ENCODE assay signal across 9 cellular contexts in the genomic region with DNA sequence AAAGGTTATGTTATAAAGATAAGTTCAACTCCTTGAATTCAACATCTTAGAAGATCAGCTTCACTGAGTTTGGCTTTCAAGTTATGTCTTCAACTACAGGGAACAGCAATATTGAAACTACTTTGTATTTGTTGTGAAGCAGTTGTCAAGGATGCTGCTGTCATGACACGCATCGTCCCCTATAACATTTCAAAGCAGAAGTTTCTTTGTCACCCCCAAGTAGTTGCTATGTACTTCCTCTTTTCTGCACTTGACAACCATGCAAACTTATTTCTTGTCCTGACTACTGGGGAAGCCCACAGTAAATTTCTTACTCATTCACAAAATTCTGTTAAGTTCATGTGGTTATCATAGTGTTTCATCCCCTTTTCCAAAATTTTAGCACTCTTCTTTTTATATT. TPM values are rescaled to one million over a fixed set of nuclear protein-coding genes. Genes with fewer than 3 reads are reported as not detected.
DNase-seq lines count a peak whose midpoint lies in the region; ATAC-seq and TF ChIP-seq lines count a peak whose summit lies in the region.
"Had no signal": no experiment of that assay in that cellular context is flagged by ENCODE, and none has a peak within 500 bp of the region (broad histone marks: within the 10 kb centered on the region; RNA-seq: fewer than 3 reads in every experiment).

No MANE protein-coding gene starts in this region.

- no peaks in the 10 kb centered on the region for H3K9me3 ChIP-seq in H9 (ENCODE audit: control insufficient read depth, low read depth, low read length)
- H3K9me3 ChIP-seq: thoracic aorta had no signal

- H3K27me3 ChIP-seq in H9 (ENCODE audit: insufficient read depth, low read length): no peaks in the 10 kb centered on the region

- no peak overlapping the region for H4K5ac ChIP-seq in H9 (ENCODE audit: insufficient read length, low read depth, low read length)

- DNase-seq in activated T-helper 1 cell treated with anti-CD3 and anti-CD28 coated beads, Interleukin-12 subunit alpha, Interleukin-12 subunit beta, Interleukin-2, Interleukin-4 antibody, amounts not matched to agents 30 ng/mL and 10 ng/mL and 1 ng/mL, durations not matched to agents 14 hours and 24 hours and 36 hours (ENCODE audit: low spot score): peak; percentile 52
- DNase-seq in sciatic nerve (ENCODE audit: low spot score): no peak
- no peak for DNase-seq in NCI-H2081 treated with DMSO at 0.1 percent for 48 hours (lab: John Stamatoyannopoulos, UW)
- DNase-seq in H9: no peak
- DNase-seq in NCI-H187 (lab: John Stamatoyannopoulos, UW): no peak

- no peaks in the 10 kb centered on the region for H3K79me1 ChIP-seq in H9 (ENCODE audit: insufficient read depth, low read depth, low read length, poor library complexity, severe bottlenecking)

- no peak for TF ChIP-seq POLR2A in GM18505 (IDR thresholded peaks at IDR 0.05; ENCODE audit: borderline replicate concordance, extremely low read depth, insufficient read depth, insufficient read length)

- H3K56ac ChIP-seq in H9 (ENCODE audit: insufficient read length, low read depth, low read length): no peak overlapping the region

- H2AFZ ChIP-seq in H9 (ENCODE audit: low read length): no peak overlapping the region

- peak overlapping the region; percentile 94 to 98 (median 98) for H3K27ac Mint-ChIP-seq in IgD-negative memory B cell
- peak overlapping the region; percentile 99 for H3K27ac Mint-ChIP-seq in activated T-helper 1 cell treated with anti-CD3 and anti-CD28 coated beads, Interleukin-12 subunit alpha, Interleukin-12 subunit beta, Interleukin-2, Interleukin-4 antibody, amounts not matched to agents 30 ng/mL and 10 ng/mL and 1 ng/mL, durations not matched to agents 14 hours and 24 hours and 36 hours
- no peak overlapping the region for H3K27ac Mint-ChIP-seq in H9

- H3K14ac ChIP-seq in H9 (ENCODE audit: insufficient read depth, low read length): no peak overlapping the region

- no peak overlapping the region for H3T11ph ChIP-seq in H9 (ENCODE audit: low read length)

- H3K9me3 Mint-ChIP-seq in IgD-negative memory B cell (no peaks in the 10 kb centered on the region), H9 (no peaks in the 10 kb centered on the region)
- H3K9me3 Mint-ChIP-seq in activated T-helper 1 cell treated with anti-CD3 and anti-CD28 coated beads, Interleukin-12 subunit alpha, Interleukin-12 subunit beta, Interleukin-2, Interleukin-4 antibody, amounts not matched to agents 30 ng/mL and 10 ng/mL and 1 ng/mL, durations not matched to agents 14 hours and 24 hours and 36 hours: no peaks in the 10 kb centered on the region

- H2BK15ac ChIP-seq in H9 (ENCODE audit: low read depth, low read length): no peak overlapping the region

- no peak overlapping the region for H4K91ac ChIP-seq in H9 (ENCODE audit: insufficient read length, low read depth, low read length)

- H3K4ac ChIP-seq in H9 (ENCODE audit: low read depth, low read length): no peak overlapping the region

- no peaks in the 10 kb centered on the region for H4K20me1 ChIP-seq in H9 (ENCODE audit: control insufficient read depth, insufficient read depth, insufficient read length)

- TF ChIP-seq CTCF in H9 (conservative IDR thresholded peaks at IDR 0.05): no peak

- intact Hi-C loops in activated T-helper 1 cell treated with anti-CD3 and anti-CD28 coated beads, Interleukin-12 subunit alpha, Interleukin-12 subunit beta, Interleukin-2, Interleukin-4 antibody, amounts not matched to agents 30 ng/mL and 10 ng/mL and 1 ng/mL, durations not matched to agents 14 hours and 24 hours and 36 hours (cut with micrococcal nuclease): loop anchor here (1.0 to 5.0 kb wide), 12 partner anchors 12 to 1116 kb away; partner anchors contain the start of gene ANTXR2
- intact Hi-C loops in sciatic nerve (cut with DNase I): no loop called here

- H3K9ac ChIP-seq in H9 (ENCODE audit: extremely low read depth, insufficient read length, low read length): no peak overlapping the region

- peaks cover 13% of the 10 kb centered on the region for H3K36me3 Mint-ChIP-seq in IgD-negative memory B cell
- peaks cover 41% of the 10 kb centered on the region for H3K36me3 Mint-ChIP-seq in activated T-helper 1 cell treated with anti-CD3 and anti-CD28 coated beads, Interleukin-12 subunit alpha, Interleukin-12 subunit beta, Interleukin-2, Interleukin-4 antibody, amounts not matched to agents 30 ng/mL and 10 ng/mL and 1 ng/mL, durations not matched to agents 14 hours and 24 hours and 36 hours (ENCODE audit: low read depth)
- no peaks in the 10 kb centered on the region for H3K36me3 Mint-ChIP-seq in H9 (ENCODE audit: insufficient read depth in 1 of 3, low read depth in 3 of 3)

- H3K23ac ChIP-seq in H9 (ENCODE audit: insufficient read length, low read depth, low read length): no peak overlapping the region

- H2BK5ac ChIP-seq in H9 (ENCODE audit: insufficient read length, low read length): no peak overlapping the region

- H3K27me3 Mint-ChIP-seq in IgD-negative memory B cell (no peaks in the 10 kb centered on the region), H9 (ENCODE audit: low read depth) (no peaks in the 10 kb centered on the region)
- H3K27me3 Mint-ChIP-seq in activated T-helper 1 cell treated with anti-CD3 and anti-CD28 coated beads, Interleukin-12 subunit alpha, Interleukin-12 subunit beta, Interleukin-2, Interleukin-4 antibody, amounts not matched to agents 30 ng/mL and 10 ng/mL and 1 ng/mL, durations not matched to agents 14 hours and 24 hours and 36 hours (ENCODE audit: insufficient read depth): no peaks in the 10 kb centered on the region

- peaks cover 17 to 35% (median 32%) of the 10 kb centered on the region in 3 donors for H3K4me1 Mint-ChIP-seq in IgD-negative memory B cell
- H3K4me1 Mint-ChIP-seq in activated T-helper 1 cell treated with anti-CD3 and anti-CD28 coated beads, Interleukin-12 subunit alpha, Interleukin-12 subunit beta, Interleukin-2, Interleukin-4 antibody, amounts not matched to agents 30 ng/mL and 10 ng/mL and 1 ng/mL, durations not matched to agents 14 hours and 24 hours and 36 hours (ENCODE audit: low read depth): peaks cover 73% of the 10 kb centered on the region
- H3K4me1 Mint-ChIP-seq in H9: peaks cover 0 to 3% of the 10 kb centered on the region in 2 experiments; a peak in 1 of 4 replicates

- ATAC-seq in GM18505 (IDR thresholded peaks at IDR 0.05; ENCODE audit: unreplicated experiment) (peak; percentile 98), GM21526 (IDR thresholded peaks at IDR 0.05; ENCODE audit: low FRiP score, unreplicated experiment) (peak; percentile 100), sciatic nerve (peak; percentile 80)

- no peaks in the 10 kb centered on the region for H3K79me2 ChIP-seq in H9 (ENCODE audit: insufficient read depth, low read length)

- H3K4me3 Mint-ChIP-seq in IgD-negative memory B cell: peak overlapping the region; percentile 51 to 82 (median 74)
- peak overlapping the region; percentile 82 for H3K4me3 Mint-ChIP-seq in activated T-helper 1 cell treated with anti-CD3 and anti-CD28 coated beads, Interleukin-12 subunit alpha, Interleukin-12 subunit beta, Interleukin-2, Interleukin-4 antibody, amounts not matched to agents 30 ng/mL and 10 ng/mL and 1 ng/mL, durations not matched to agents 14 hours and 24 hours and 36 hours
- H3K4me3 Mint-ChIP-seq in H9: no peak overlapping the region

- no peak overlapping the region for H3K27ac ChIP-seq in H9 (ENCODE audit: insufficient read length, low read depth, low read length)
- H3K27ac ChIP-seq: thoracic aorta had no signal

- no peak overlapping the region for H2BK20ac ChIP-seq in H9 (ENCODE audit: low read depth, low read length, poor library complexity, severe bottlenecking)

- no peaks in the 10 kb centered on the region for H3K23me2 ChIP-seq in H9 (ENCODE audit: insufficient read length, low read depth, low read length, poor library complexity, severe bottlenecking)

- H4K8ac ChIP-seq in H9 (replicated peaks; ENCODE audit: insufficient read length, low read depth, low read length): no peak overlapping the region

- no peak overlapping the region for H2AK5ac ChIP-seq in H9 (ENCODE audit: insufficient read length, low read length)

- H3K18ac ChIP-seq in H9 (ENCODE audit: insufficient read length, low read depth, low read length): no peak overlapping the region

- H2BK12ac ChIP-seq in H9 (ENCODE audit: insufficient read length, low read depth, low read length): no peak overlapping the region

- WGBS in H9 (ENCODE audit: extremely low coverage, insufficient read length, low lambda C conversion rate): no CpG with 5 or more reads among the region's 2 CpGs

- no peak overlapping the region for H2BK120ac ChIP-seq in H9 (ENCODE audit: low read depth, low read length, poor library complexity, severe bottlenecking)

- H3K4me2 ChIP-seq in H9 (ENCODE audit: insufficient read depth, insufficient read length, low read length): no peak overlapping the region

- H3K4me1 ChIP-seq in H9 (ENCODE audit: insufficient read depth, low read length): peaks cover 4% of the 10 kb centered on the region; the same call in 1 of the 2 replicates

RNA-seq across cellular contexts. Expression of gene ANTXR2, which starts 14.3 kb away (rescaled TPM):
- polyA plus RNA-seq in IgD-negative memory B cell: 67.8 TPM
- 24.9 and 29.8 TPM in 2 replicates for total RNA-seq in activated T-helper 1 cell treated with anti-CD3 and anti-CD28 coated beads, Interleukin-12 subunit alpha, Interleukin-12 subunit beta, Interleukin-2, Interleukin-4 antibody, amounts not matched to agents 30 ng/mL and 10 ng/mL and 1 ng/mL, durations not matched to agents 14 hours and 24 hours and 36 hours
- total RNA-seq in sciatic nerve (94.4 TPM), H9 (2021) (4.7 and 5.3 TPM in 2 replicates)

Comparison
In these comparisons a context has a peak if more than half of its experiments do, and no peak if none do; other contexts are left out.
1. H3K27ac Mint-ChIP-seq: peak in IgD-negative memory B cell (3 of 3) and activated T-helper 1 cell treated with anti-CD3 and anti-CD28 coated beads, Interleukin-12 subunit alpha, Interleukin-12 subunit beta, Interleukin-2, Interleukin-4 antibody, amounts not matched to agents 30 ng/mL and 10 ng/mL and 1 ng/mL, durations not matched to agents 14 hours and 24 hours and 36 hours (single experiment); none in H9 (0 of 3).
2. H3K4me3 Mint-ChIP-seq: peak in IgD-negative memory B cell (4 of 4) and activated T-helper 1 cell treated with anti-CD3 and anti-CD28 coated beads, Interleukin-12 subunit alpha, Interleukin-12 subunit beta, Interleukin-2, Interleukin-4 antibody, amounts not matched to agents 30 ng/mL and 10 ng/mL and 1 ng/mL, durations not matched to agents 14 hours and 24 hours and 36 hours (single experiment); none in H9 (0 of 2).
3. Peak in every context shown above with its lines, with median percentiles within 50 percentile points of each other: ATAC-seq.